14 cellular contexts compared by ENCODE assay signal in genomic region chr12:53172352-53172751, GRCh38. TPM values are rescaled to one million over a fixed set of nuclear protein-coding genes. Genes with fewer than 3 reads are reported as not detected.
DNase-seq lines count a peak whose midpoint lies in the region; ATAC-seq and TF ChIP-seq lines count a peak whose summit lies in the region.
"Had no signal": no experiment of that assay in that cellular context is flagged by ENCODE, and none has a peak within 500 bp of the region (broad histone marks: within the 10 kb centered on the region; RNA-seq: fewer than 3 reads in every experiment).

No MANE protein-coding gene starts in this region.

- peak; percentile 11 for DNase-seq in activated T-cell treated with anti-CD3 and anti-CD28 coated beads, Interleukin-2, amount 50 U/mL, for 1 hour
- no peak for DNase-seq in activated T-cell treated with anti-CD3 and anti-CD28 coated beads, Interleukin-2, amount 50 U/mL, for 24 hours
- peak; percentile 13 for DNase-seq in adipocyte (ENCODE audit: low read depth)
- DNase-seq in fibroblast of villous mesenchyme (ENCODE audit: low read depth) = peak; percentile 47
- no peak for DNase-seq in trophoblast cell
- DNase-seq in stimulated activated CD4-positive, alpha-beta T cell treated with anti-CD3 and anti-CD28 coated beads, Interleukin-4, amount 100 ng/mL, for 24 hours = no peak
- no peak for DNase-seq in AML-193 (lab: John Stamatoyannopoulos, UW)
- DNase-seq: activated naive CD4-positive, alpha-beta T cell treated with Interleukin-2 at 50 U/mL for 16 hours; NCI-H226; stimulated activated naive CD4-positive, alpha-beta T cell; upper lobe of left lung had no signal

- no peaks in the 10 kb centered on the region for H3K27me3 ChIP-seq in adipocyte (replicated peaks; ENCODE audit: control insufficient read depth, insufficient read depth, low read length)
- H3K27me3 ChIP-seq in trophoblast cell (ENCODE audit: insufficient read depth, low read length) = no peaks in the 10 kb centered on the region
- H3K27me3 ChIP-seq: upper lobe of left lung had no signal

- H3K27ac Mint-ChIP-seq in activated T-cell treated with anti-CD3 and anti-CD28 coated beads, Interleukin-2, amount 50 U/mL, for 24 hours = no peak overlapping the region
- H3K27ac Mint-ChIP-seq: progenitor cell of endocrine pancreas had no signal

- H4K12ac ChIP-seq in trophoblast cell (ENCODE audit: low read depth, low read length) = no peak overlapping the region

- H3K79me2 ChIP-seq in trophoblast cell (ENCODE audit: control insufficient read depth, insufficient read depth, low read length, poor library complexity) = no peaks in the 10 kb centered on the region

- H3K9me3 ChIP-seq in adipocyte (ENCODE audit: control insufficient read depth, low read length) (no peaks in the 10 kb centered on the region), trophoblast cell (ENCODE audit: insufficient read depth, low read depth, low read length) (no peaks in the 10 kb centered on the region)
- H3K9me3 ChIP-seq: HAP-1, upper lobe of left lung had no signal

- peaks cover 62% of the 10 kb centered on the region for H3K36me3 ChIP-seq in adipocyte (ENCODE audit: control insufficient read depth, insufficient read depth, low read length, severe bottlenecking)
- peaks cover 3 to 9% of the 10 kb centered on the region in 2 experiments for H3K36me3 ChIP-seq in trophoblast cell (ENCODE audit: control insufficient read depth in 1 of 2, insufficient read depth in 2 of 2, low read length in 2 of 2)
- H3K36me3 ChIP-seq: HAP-1 had no signal

- H2AK5ac ChIP-seq in trophoblast cell (ENCODE audit: low read length) = no peak overlapping the region

- H3K4ac ChIP-seq in trophoblast cell (ENCODE audit: low read depth, low read length) = no peak overlapping the region

- H3K36me3 Mint-ChIP-seq in activated T-cell treated with anti-CD3 and anti-CD28 coated beads, Interleukin-2, amount 50 U/mL, for 24 hours (ENCODE audit: low read depth) = peaks cover 20% of the 10 kb centered on the region

- H3K27ac ChIP-seq in trophoblast cell (ENCODE audit: low read depth, low read length) = no peak overlapping the region
- H3K27ac ChIP-seq: upper lobe of left lung had no signal

- H2BK12ac ChIP-seq in trophoblast cell (ENCODE audit: low read length) = no peak overlapping the region

- H3K14ac ChIP-seq in trophoblast cell (ENCODE audit: low read length) = no peak overlapping the region

- H3K9me3 Mint-ChIP-seq in activated T-cell treated with anti-CD3 and anti-CD28 coated beads, Interleukin-2, amount 50 U/mL, for 24 hours = no peaks in the 10 kb centered on the region

- WGBS in trophoblast cell (ENCODE audit: extremely low coverage, insufficient coverage, insufficient read length) = no CpG with 5 or more reads among the region's 11 CpGs

- H2AFZ ChIP-seq in trophoblast cell (ENCODE audit: insufficient read depth, low read length, poor library complexity) = no peak overlapping the region

- H3K9ac ChIP-seq in adipocyte (ENCODE audit: low read length) = peak overlapping the region; percentile 22
- H3K9ac ChIP-seq in trophoblast cell (ENCODE audit: low read length) = no peak overlapping the region

- H4K91ac ChIP-seq in trophoblast cell (ENCODE audit: low read depth, low read length) = no peak overlapping the region

- no peak overlapping the region for H3K4me2 ChIP-seq in trophoblast cell (ENCODE audit: low read length)

- no peak overlapping the region for H3K23ac ChIP-seq in trophoblast cell (ENCODE audit: low read length)

- no peak overlapping the region for H3K18ac ChIP-seq in trophoblast cell (ENCODE audit: low read length)

- H4K8ac ChIP-seq in trophoblast cell (ENCODE audit: low read depth, low read length) = no peak overlapping the region

- H2BK120ac ChIP-seq in trophoblast cell (ENCODE audit: insufficient read depth, low read length, poor library complexity) = no peak overlapping the region

- H3K27me3 Mint-ChIP-seq in activated T-cell treated with anti-CD3 and anti-CD28 coated beads, Interleukin-2, amount 50 U/mL, for 24 hours = no peaks in the 10 kb centered on the region
- H3K27me3 Mint-ChIP-seq: progenitor cell of endocrine pancreas had no signal

- H3K4me1 ChIP-seq in adipocyte (ENCODE audit: control insufficient read depth, insufficient read depth, low read length) = peaks cover 40% of the 10 kb centered on the region
- peaks cover 12 to 13% of the 10 kb centered on the region in 2 experiments for H3K4me1 ChIP-seq in trophoblast cell (ENCODE audit: control insufficient read depth in 1 of 2, insufficient read depth in 2 of 2, low read length in 2 of 2)

- no peak overlapping the region for H2BK5ac ChIP-seq in trophoblast cell (ENCODE audit: low read depth, low read length, poor library complexity)

- no peaks in the 10 kb centered on the region for H3K79me1 ChIP-seq in trophoblast cell (ENCODE audit: low read length)

- H3K4me1 Mint-ChIP-seq in activated T-cell treated with anti-CD3 and anti-CD28 coated beads, Interleukin-2, amount 50 U/mL, for 24 hours (ENCODE audit: low read depth) = peaks cover 7% of the 10 kb centered on the region

- H3K4me3 ChIP-seq in adipocyte (ENCODE audit: low read length) (no peak overlapping the region), fibroblast of villous mesenchyme (ENCODE audit: low read depth, low read length) (no peak overlapping the region), trophoblast cell (ENCODE audit: low read depth, low read length) (no peak overlapping the region)
- H3K4me3 ChIP-seq: HAP-1, upper lobe of left lung had no signal

- no peak for TF ChIP-seq CTCF in fibroblast of villous mesenchyme (IDR thresholded peaks at IDR 0.05; ENCODE audit: insufficient read depth, low read depth, low read length)

- ATAC-seq in GM21717 (IDR thresholded peaks at IDR 0.05; ENCODE audit: unreplicated experiment) = no peak

- H3K4me3 Mint-ChIP-seq in activated T-cell treated with anti-CD3 and anti-CD28 coated beads, Interleukin-2, amount 50 U/mL, for 24 hours = no peak overlapping the region

RNA-seq across cellular contexts. Expression of gene ZNF740, which starts 8.2 kb away (rescaled TPM):
- 10.6 and 10.8 TPM in 2 replicates for total RNA-seq in fibroblast of villous mesenchyme
- polyA plus RNA-seq in trophoblast cell (2013) = 7.0 and 7.6 TPM in 2 replicates

RNA-seq across cellular contexts. Expression of gene CSAD, which starts 8.4 kb away (rescaled TPM):
- total RNA-seq in fibroblast of villous mesenchyme = 5.5 and 7.8 TPM in 2 replicates
- 8.8 and 9.2 TPM in 2 replicates for polyA plus RNA-seq in trophoblast cell (2013)

RNA-seq across cellular contexts. Expression of gene ITGB7, which starts 34.7 kb away (rescaled TPM):
- total RNA-seq in fibroblast of villous mesenchyme = under 0.01 TPM in 1 of 2 replicates, not detected in the other
- 0.11 and 0.12 TPM in 2 replicates for polyA plus RNA-seq in trophoblast cell (2013)

RNA-seq across cellular contexts. Expression of gene RARG, which starts 59.7 kb away (rescaled TPM):
- total RNA-seq in fibroblast of villous mesenchyme = 28.0 and 29.4 TPM in 2 replicates
- polyA plus RNA-seq in trophoblast cell (2013) = 9.8 and 10.0 TPM in 2 replicates

Comparison
In these comparisons a context has a peak if more than half of its experiments do, and no peak if none do; other contexts are left out.
1. DNase-seq: peak in activated T-cell treated with anti-CD3 and anti-CD28 coated beads, Interleukin-2, amount 50 U/mL, for 1 hour (single experiment), adipocyte (single experiment) and fibroblast of villous mesenchyme (single experiment); none in activated T-cell treated with anti-CD3 and anti-CD28 coated beads, Interleukin-2, amount 50 U/mL, for 24 hours (single experiment), trophoblast cell (0 of 2), stimulated activated CD4-positive, alpha-beta T cell treated with anti-CD3 and anti-CD28 coated beads, Interleukin-4, amount 100 ng/mL, for 24 hours (single experiment) and AML-193 (0 of 2).